In genomic region chr20:59933849-59934585, GRCh38 we compare ENCODE assay signal across 8 cellular contexts. TPM values are rescaled to one million over a fixed set of nuclear protein-coding genes. Genes with fewer than 3 reads are reported as not detected.
A peak's percentile ranks its signal among the peaks of the same experiment; 100 is the strongest.
DNase-seq lines count a peak whose midpoint lies in the region; ATAC-seq and TF ChIP-seq lines count a peak whose summit lies in the region.

No MANE protein-coding gene starts in this region.

- peaks cover 14 to 27% (median 26%) of the 10 kb centered on the region in 3 donors for H3K4me1 Mint-ChIP-seq in IgD-negative memory B cell

- no peaks in the 10 kb centered on the region for H3K9me3 Mint-ChIP-seq in IgD-negative memory B cell

- H3K27ac ChIP-seq in uterus, result peak overlapping the region; percentile 81 to 83

- peak; percentile 87 for ATAC-seq in GM21529 (IDR thresholded peaks at IDR 0.05; ENCODE audit: unreplicated experiment)

- peak; percentile 81 to 96 (median 92) for TF ChIP-seq CTCF in uterus (IDR thresholded peaks at IDR 0.05)

- H3K36me3 ChIP-seq in uterus, result no peaks in the 10 kb centered on the region

- no peaks in the 10 kb centered on the region for H3K9me3 ChIP-seq in uterus

- DNase-seq in DMS79 (lab: John Stamatoyannopoulos, UW) (peak; percentile 11), T-helper 9 cell (peak; percentile 78), astrocyte of the hippocampus (ENCODE audit: low read depth, low spot score) (peak; percentile 90), hippocampal formation (lab: John Stamatoyannopoulos, UW) (peak; percentile 65 to 77), renal cortical epithelial cell (ENCODE audit: low read depth) (peak; percentile 13), uterus (peak; percentile 74)

- H3K27me3 Mint-ChIP-seq in IgD-negative memory B cell, result no peaks in the 10 kb centered on the region

- peak in 1 of 2 donors; percentile 30 for TF ChIP-seq POLR2A in uterus (IDR thresholded peaks at IDR 0.05)

- H3K27me3 ChIP-seq in uterus, result no peaks in the 10 kb centered on the region

- H3K4me3 Mint-ChIP-seq in IgD-negative memory B cell, result peak overlapping the region; percentile 60 to 87 (median 78)

- H3K27ac Mint-ChIP-seq in IgD-negative memory B cell, result peak overlapping the region in 2 of 3 donors; percentile 23 to 67

- intact Hi-C loops in uterus (cut with DNase I; ENCODE audit: low total_unique reads), result no loop called here

- H3K4me1 ChIP-seq in uterus, result peaks cover 0 to 10% of the 10 kb centered on the region in 2 donors

- peak overlapping the region; percentile 53 to 74 for H3K4me3 ChIP-seq in uterus

- H3K36me3 Mint-ChIP-seq in IgD-negative memory B cell, result peaks cover 6% of the 10 kb centered on the region

RNA-seq across cellular contexts. Expression of gene SYCP2, which starts 0.6 kb away (rescaled TPM):
- 0.56 TPM for polyA plus RNA-seq in IgD-negative memory B cell
- total RNA-seq in renal cortical epithelial cell (2.4 and 6.1 TPM in 2 replicates), uterus (10 to 100 TPM in 1 of 4 donors, 1 to 10 TPM in 3; 1.2 to 22.5 (median 6.6) TPM)

RNA-seq across cellular contexts. Expression of gene PPP1R3D, which starts 6.1 kb away (rescaled TPM):
- polyA plus RNA-seq in IgD-negative memory B cell, result 1.8 TPM
- total RNA-seq in renal cortical epithelial cell (7.4 and 7.8 TPM in 2 replicates), uterus (10 to 100 TPM in 1 of 4 donors, 1 to 10 TPM in 3; 1.3 to 10.1 (median 8.7) TPM)

RNA-seq across cellular contexts. Expression of gene FAM217B, which starts 6.2 kb away (rescaled TPM):
- 24.9 TPM for polyA plus RNA-seq in IgD-negative memory B cell
- total RNA-seq in renal cortical epithelial cell (2.8 and 6.0 TPM in 2 replicates), uterus (10 to 100 TPM; 12.9 to 22.5 (median 14.5) TPM)

RNA-seq across cellular contexts. Expression of gene CDH26, which starts 24.2 kb away (rescaled TPM):
- polyA plus RNA-seq in IgD-negative memory B cell, result not detected
- total RNA-seq in renal cortical epithelial cell, result 0.15 TPM in 1 of 2 replicates, not detected in the other
- 1 to 10 TPM in 1 of 4 donors, under 1 TPM in 2, not detected in 1; 0.76 to 2.1 (median 0.77) TPM for total RNA-seq in uterus

Comparison
In these comparisons a context has a peak if more than half of its experiments do, and no peak if none do; other contexts are left out.
1. Peak in every context shown above with its lines: DNase-seq, ATAC-seq, H3K4me3 ChIP-seq and H3K27ac ChIP-seq.
2. DNase-seq: peak in every context shown above with its lines; median percentile 90 in astrocyte of the hippocampus; 78 in T-helper 9 cell; 74 in uterus; 71 in hippocampal formation; 13 in renal cortical epithelial cell; 11 in DMS79.